ENCODE assay signal across 10 cellular contexts in genomic region chr1:183043872-183044859, GRCh38. TPM values are rescaled to one million over a fixed set of nuclear protein-coding genes. Genes with fewer than 3 reads are reported as not detected.
A peak's percentile ranks its signal among the peaks of the same experiment; 100 is the strongest.
DNase-seq lines count a peak whose midpoint lies in the region; ATAC-seq, FAIRE-seq and TF ChIP-seq lines count a peak whose summit lies in the region.
"Had no signal": no experiment of that assay in that cellular context is flagged by ENCODE, and none has a peak within 500 bp of the region (broad histone marks: within the 10 kb centered on the region; RNA-seq: fewer than 3 reads in every experiment).

No MANE protein-coding gene starts in this region.

- TF ChIP-seq POLR2A in tibial nerve (IDR thresholded peaks at IDR 0.05) (no peak), Peyer's patch (IDR thresholded peaks at IDR 0.05) (no peak)

- no peaks in the 10 kb centered on the region for H3K9me3 Mint-ChIP-seq in astrocyte (ENCODE audit: unreplicated experiment)
- no peaks in the 10 kb centered on the region for H3K9me3 Mint-ChIP-seq in activated CD8-positive, alpha-beta T cell treated with anti-CD3 and anti-CD28 coated beads, Interleukin-2, amount 10 ng/mL, durations not matched to agents 7 days and 5 days (ENCODE audit: insufficient read depth)
- H3K9me3 Mint-ChIP-seq: brain; natural killer cell treated with Interleukin-12 subunit alpha and Interleukin-12 subunit beta and Interleukin-15 and Interleukin-18, amount 100 ng/mL, for 72 hours; T-cell had no signal

- CTCF ChIA-PET in activated CD8-positive, alpha-beta T cell treated with anti-CD3 and anti-CD28 coated beads, Interleukin-2, amount 10 ng/mL, durations not matched to agents 7 days and 5 days (lab: Charles Lee) = interaction anchor here (1.3 kb wide), 1 partner anchor 16 kb away, joined by 3 read pairs; no protein-coding TSS in a partner anchor

- DNase-seq in H4 (ENCODE audit: low spot score) (peak; percentile 42), astrocyte (ENCODE audit: low read depth) (peak; percentile 93), kidney (no peak), tibial nerve (ENCODE audit: low spot score in 2 of 2) (no peak), NCI-H2171 (lab: John Stamatoyannopoulos, UW) (no peak), Peyer's patch (no peak)
- DNase-seq in activated CD8-positive, alpha-beta T cell treated with anti-CD3 and anti-CD28 coated beads, Interleukin-2, amount 10 ng/mL, durations not matched to agents 7 days and 5 days = no peak
- DNase-seq: T-cell had no signal

- H3K4me2 ChIP-seq in astrocyte (ENCODE audit: low read length) = peak overlapping the region; percentile 69

- H3K9ac ChIP-seq in astrocyte (ENCODE audit: low read length) (peak overlapping the region; percentile 79), kidney (ENCODE audit: low read length in 2 of 2) (no peak overlapping the region)

- TF ChIP-seq CTCF in astrocyte (IDR thresholded peaks at IDR 0.05; ENCODE audit: insufficient read depth, low read depth, low read length) = no peak
- TF ChIP-seq CTCF in kidney (IDR thresholded peaks at IDR 0.05; ENCODE audit: borderline replicate concordance, extremely low read depth, insufficient read depth) = no peak
- no peak for TF ChIP-seq CTCF in tibial nerve (IDR thresholded peaks at IDR 0.05)
- TF ChIP-seq CTCF in Peyer's patch (IDR thresholded peaks at IDR 0.05) = no peak

- FAIRE-seq in astrocyte (lab: Jason Lieb, UNC) (no peak), kidney (lab: Jason Lieb, UNC) (peak; percentile 8)

- no peak overlapping the region for H3K4me3 Mint-ChIP-seq in astrocyte (ENCODE audit: unreplicated experiment)
- no peak overlapping the region for H3K4me3 Mint-ChIP-seq in activated CD8-positive, alpha-beta T cell treated with anti-CD3 and anti-CD28 coated beads, Interleukin-2, amount 10 ng/mL, durations not matched to agents 7 days and 5 days
- H3K4me3 Mint-ChIP-seq: natural killer cell treated with Interleukin-12 subunit alpha and Interleukin-12 subunit beta and Interleukin-15 and Interleukin-18, amount 100 ng/mL, for 72 hours; T-cell had no signal

- H3K27ac Mint-ChIP-seq in astrocyte (ENCODE audit: unreplicated experiment) = peak overlapping the region; percentile 90
- H3K27ac Mint-ChIP-seq in activated CD8-positive, alpha-beta T cell treated with anti-CD3 and anti-CD28 coated beads, Interleukin-2, amount 10 ng/mL, durations not matched to agents 7 days and 5 days = no peak overlapping the region
- H3K27ac Mint-ChIP-seq: natural killer cell treated with Interleukin-12 subunit alpha and Interleukin-12 subunit beta and Interleukin-15 and Interleukin-18, amount 100 ng/mL, for 72 hours; T-cell had no signal

- WGBS in tibial nerve, 2 donors = 16 to 28% methylated on average over 7 of the region's 7 CpGs

- H3K4me1 ChIP-seq in astrocyte (ENCODE audit: insufficient read depth, low read length) = peaks cover 54% of the 10 kb centered on the region
- peaks cover 4 to 13% of the 10 kb centered on the region in 2 donors for H3K4me1 ChIP-seq in kidney (ENCODE audit: control insufficient read depth in 1 of 2, insufficient read depth in 1 of 2, low read depth in 1 of 2, low read length in 2 of 2)
- peaks cover 0 to 100% (median 42%) of the 10 kb centered on the region in 4 donors for H3K4me1 ChIP-seq in tibial nerve
- H3K4me1 ChIP-seq in Peyer's patch = peaks cover 0 to 7% (median 0%) of the 10 kb centered on the region in 4 donors

- H3K27ac ChIP-seq in astrocyte (ENCODE audit: low read depth, low read length) (peak overlapping the region; percentile 93), kidney (ENCODE audit: low read depth in 2 of 2, low read length in 2 of 2) (no peak overlapping the region), tibial nerve (peak overlapping the region; percentile 13 to 90 (median 54)), Peyer's patch (peak overlapping the region in 1 of 4 donors; percentile 7)

- no peaks in the 10 kb centered on the region for H3K36me3 ChIP-seq in astrocyte (ENCODE audit: insufficient read depth, low read length)
- H3K36me3 ChIP-seq in kidney (ENCODE audit: control insufficient read depth in 1 of 2, insufficient read depth in 2 of 2, low read length in 2 of 2) = no peaks in the 10 kb centered on the region
- no peaks in the 10 kb centered on the region for H3K36me3 ChIP-seq in tibial nerve
- H3K36me3 ChIP-seq in Peyer's patch = no peaks in the 10 kb centered on the region

- H3K79me2 ChIP-seq in astrocyte (ENCODE audit: insufficient read depth, low read length) = peaks cover 98% of the 10 kb centered on the region

- H2AFZ ChIP-seq in astrocyte (ENCODE audit: low read depth, low read length) = no peak overlapping the region

- no peak for TF ChIP-seq EP300 in tibial nerve (IDR thresholded peaks at IDR 0.05)

- no peaks in the 10 kb centered on the region for H3K27me3 Mint-ChIP-seq in astrocyte (ENCODE audit: low read depth, unreplicated experiment)
- H3K27me3 Mint-ChIP-seq in activated CD8-positive, alpha-beta T cell treated with anti-CD3 and anti-CD28 coated beads, Interleukin-2, amount 10 ng/mL, durations not matched to agents 7 days and 5 days (ENCODE audit: low read depth) = peaks cover 58% of the 10 kb centered on the region
- H3K27me3 Mint-ChIP-seq: brain had no signal

- H4K20me1 ChIP-seq in astrocyte (ENCODE audit: insufficient read depth, low read length) = peaks cover 18% of the 10 kb centered on the region

- no peak overlapping the region for H3K4me3 ChIP-seq in astrocyte (ENCODE audit: insufficient read depth, low read depth, low read length)
- H3K4me3 ChIP-seq in kidney (ENCODE audit: low read length in 2 of 2) = peak overlapping the region in 1 of 2 donors; percentile 19
- peak overlapping the region in 1 of 4 donors; percentile 4 for H3K4me3 ChIP-seq in tibial nerve
- no peak overlapping the region for H3K4me3 ChIP-seq in Peyer's patch

- intact Hi-C loops in kidney (cut with DNase I) = no loop called here

- ATAC-seq in activated CD8-positive, alpha-beta T cell treated with anti-CD3 and anti-CD28 coated beads, Interleukin-2, amount 10 ng/mL, durations not matched to agents 7 days and 5 days = no peak
- ATAC-seq: natural killer cell treated with Interleukin-12 subunit alpha and Interleukin-12 subunit beta and Interleukin-15 and Interleukin-18, amount 100 ng/mL, for 72 hours; T-cell had no signal

- POLR2A ChIA-PET in activated CD8-positive, alpha-beta T cell treated with anti-CD3 and anti-CD28 coated beads, Interleukin-2, amount 10 ng/mL, durations not matched to agents 7 days and 5 days (lab: Charles Lee) = no interaction called here

- H3K27me3 ChIP-seq in astrocyte (ENCODE audit: insufficient read depth, low read length) = no peaks in the 10 kb centered on the region
- no peaks in the 10 kb centered on the region for H3K27me3 ChIP-seq in tibial nerve
- no peaks in the 10 kb centered on the region for H3K27me3 ChIP-seq in Peyer's patch

- H3K9me3 ChIP-seq in astrocyte (ENCODE audit: insufficient read depth, low read depth, low read length) = no peaks in the 10 kb centered on the region
- H3K9me3 ChIP-seq in kidney (ENCODE audit: control insufficient read depth in 1 of 2, low read length in 2 of 2) = no peaks in the 10 kb centered on the region
- H3K9me3 ChIP-seq in tibial nerve = no peaks in the 10 kb centered on the region
- H3K9me3 ChIP-seq in Peyer's patch = no peaks in the 10 kb centered on the region

- H3K36me3 Mint-ChIP-seq in astrocyte (ENCODE audit: low read depth, unreplicated experiment) = peaks cover 1% of the 10 kb centered on the region
- no peaks in the 10 kb centered on the region for H3K36me3 Mint-ChIP-seq in activated CD8-positive, alpha-beta T cell treated with anti-CD3 and anti-CD28 coated beads, Interleukin-2, amount 10 ng/mL, durations not matched to agents 7 days and 5 days (ENCODE audit: low read depth)
- H3K36me3 Mint-ChIP-seq: natural killer cell treated with Interleukin-12 subunit alpha and Interleukin-12 subunit beta and Interleukin-15 and Interleukin-18, amount 100 ng/mL, for 72 hours; T-cell had no signal

- H3K4me1 Mint-ChIP-seq in astrocyte (ENCODE audit: low read depth, unreplicated experiment) = peaks cover 71% of the 10 kb centered on the region
- H3K4me1 Mint-ChIP-seq in activated CD8-positive, alpha-beta T cell treated with anti-CD3 and anti-CD28 coated beads, Interleukin-2, amount 10 ng/mL, durations not matched to agents 7 days and 5 days (ENCODE audit: low read depth) = peaks cover 5% of the 10 kb centered on the region

RNA-seq across cellular contexts. Expression of gene LAMC1, which starts 20.9 kb away (rescaled TPM):
- 99.6 and 122 TPM in 2 replicates for total RNA-seq in H4 (2014; rRNA removed; shearing (Covaris generic))
- total RNA-seq in astrocyte (270 and 284 TPM in 2 replicates), kidney (140 TPM), tibial nerve (100 to 1,000 TPM; 288 to 318 (median 304) TPM), Peyer's patch (100 to 1,000 TPM in 3 of 4 donors, 10 to 100 TPM in 1; 46.4 to 291 (median 121) TPM)
- polyA plus RNA-seq in kidney (ENCODE audit: insufficient read depth, low read depth, low replicate concordance) = 21.1 TPM
- not detected for total RNA-seq in activated CD8-positive, alpha-beta T cell treated with anti-CD3 and anti-CD28 coated beads, Interleukin-2, amount 10 ng/mL, durations not matched to agents 7 days and 5 days

Comparison
In these comparisons a context has a peak if more than half of its experiments do, and no peak if none do; other contexts are left out.
1. DNase-seq: peak in H4 (single experiment) and astrocyte (single experiment); none in kidney (single experiment), tibial nerve (0 of 2), NCI-H2171 (single experiment), activated CD8-positive, alpha-beta T cell treated with anti-CD3 and anti-CD28 coated beads, Interleukin-2, amount 10 ng/mL, durations not matched to agents 7 days and 5 days (single experiment) and Peyer's patch (0 of 3).
2. H3K27ac ChIP-seq: peak in astrocyte (single experiment) and tibial nerve (4 of 4); none in kidney (0 of 2).
3. RNA of gene LAMC1, which starts 20.9 kb away (total RNA-seq): 288 to 318 TPM in tibial nerve, 270 to 284 TPM in astrocyte, 140 TPM in kidney (single experiment), 46.4 to 291 TPM in Peyer's patch and 99.6 to 122 TPM in H4; not detected in activated CD8-positive, alpha-beta T cell treated with anti-CD3 and anti-CD28 coated beads, Interleukin-2, amount 10 ng/mL, durations not matched to agents 7 days and 5 days; every median in the first group is over 10 times any median in the second.